22 cellular contexts compared by ENCODE assay signal in genomic region chr11:129733384-129733783, GRCh38.
"Had no signal": no experiment of that assay in that cellular context is flagged by ENCODE, and none has a peak within 500 bp of the region (broad histone marks: within the 10 kb centered on the region; RNA-seq: fewer than 3 reads in every experiment).

No MANE protein-coding gene starts in this region.

- H3K4me3 Mint-ChIP-seq: activated B cell treated with CpG ODN at 0.5 μM for 24 hours; activated CD4-positive, alpha-beta memory T cell treated with anti-CD3 and anti-CD28 coated beads, Interleukin-2, amount 10 ng/mL, durations not matched to agents 7 days and 5 days; activated naive CD4-positive, alpha-beta T cell treated with anti-CD3 and anti-CD28 coated beads for 36 hours; activated naive CD8-positive, alpha-beta T cell; activated T-helper 17 cell treated with anti-CD3 and anti-CD28 coated beads, Interleukin-2, amount 50 U/mL, for 72 hours; brain; central memory CD8-positive, alpha-beta T cell; T-cell had no signal

- H3K36me3 Mint-ChIP-seq: brain, T-cell had no signal

- H3K27ac Mint-ChIP-seq: activated B cell treated with CpG ODN at 0.5 μM for 24 hours; activated CD4-positive, alpha-beta memory T cell treated with anti-CD3 and anti-CD28 coated beads, Interleukin-2, amount 10 ng/mL, durations not matched to agents 7 days and 5 days; activated naive CD4-positive, alpha-beta T cell treated with anti-CD3 and anti-CD28 coated beads for 36 hours; activated naive CD8-positive, alpha-beta T cell; activated T-helper 17 cell treated with anti-CD3 and anti-CD28 coated beads, Interleukin-2, amount 50 U/mL, for 72 hours; brain; T-cell had no signal

- H3K27ac ChIP-seq: SK-N-MC had no signal

- DNase-seq: activated B cell treated with CpG ODN at 0.5 μM for 24 hours; activated CD4-positive, alpha-beta memory T cell treated with anti-CD3 and anti-CD28 coated beads, Interleukin-2, amount 10 ng/mL, durations not matched to agents 7 days and 5 days; activated CD4-positive, alpha-beta T cell treated with anti-CD3 and anti-CD28 coated beads for 1 hour; activated CD4-positive, alpha-beta T cell treated with anti-CD3 and anti-CD28 coated beads, Interleukin-2, amount 50 U/mL, for 1 hour; activated gamma-delta T cell; activated naive CD4-positive, alpha-beta T cell treated with anti-CD3 and anti-CD28 coated beads for 36 hours; activated T-cell treated with anti-CD3 and anti-CD28 coated beads for 4 hours; activated T-cell treated with anti-CD3 and anti-CD28 coated beads, Interleukin-2, amount 50 U/mL, for 48 hours; amygdala; KG1; NCI-H1092; NCI-H1417; NCI-H1930; NCI-H69; T-cell; T-helper 2 cell; T1000 had no signal

- H3K4me3 ChIP-seq: SK-N-MC had no signal

- H3K9me3 Mint-ChIP-seq: activated B cell treated with CpG ODN at 0.5 μM for 24 hours; activated CD4-positive, alpha-beta memory T cell treated with anti-CD3 and anti-CD28 coated beads, Interleukin-2, amount 10 ng/mL, durations not matched to agents 7 days and 5 days; activated naive CD4-positive, alpha-beta T cell treated with anti-CD3 and anti-CD28 coated beads for 36 hours; activated T-helper 17 cell treated with anti-CD3 and anti-CD28 coated beads, Interleukin-2, amount 50 U/mL, for 72 hours; central memory CD8-positive, alpha-beta T cell; T-cell had no signal

- H3K27me3 Mint-ChIP-seq: activated naive CD8-positive, alpha-beta T cell; activated T-helper 17 cell treated with anti-CD3 and anti-CD28 coated beads, Interleukin-2, amount 50 U/mL, for 72 hours had no signal

- ATAC-seq: activated T-helper 17 cell treated with anti-CD3 and anti-CD28 coated beads, Interleukin-2, amount 50 U/mL, for 72 hours; T-cell had no signal

- H3K4me1 Mint-ChIP-seq: activated B cell treated with CpG ODN at 0.5 μM for 24 hours; activated CD4-positive, alpha-beta memory T cell treated with anti-CD3 and anti-CD28 coated beads, Interleukin-2, amount 10 ng/mL, durations not matched to agents 7 days and 5 days; activated T-helper 17 cell treated with anti-CD3 and anti-CD28 coated beads, Interleukin-2, amount 50 U/mL, for 72 hours; brain; central memory CD8-positive, alpha-beta T cell; T-cell had no signal
